Comparison of ENCODE assay signal across 12 cellular contexts in genomic region chr14:88535149-88535548, GRCh38. TPM values are rescaled to one million over a fixed set of nuclear protein-coding genes. Genes with fewer than 3 reads are reported as not detected.
DNase-seq lines count a peak whose midpoint lies in the region; ATAC-seq, FAIRE-seq and TF ChIP-seq lines count a peak whose summit lies in the region.
"Had no signal": no experiment of that assay in that cellular context is flagged by ENCODE, and none has a peak within 500 bp of the region (broad histone marks: within the 10 kb centered on the region; RNA-seq: fewer than 3 reads in every experiment).

No MANE protein-coding gene starts in this region.

- intact Hi-C loops in psoas muscle (cut with DNase I), result no loop called here

- no peak for FAIRE-seq in GM12891 (lab: Jason Lieb, UNC)

- H3K36me3 ChIP-seq in right atrium auricular region (peaks cover 4% of the 10 kb centered on the region), psoas muscle (ENCODE audit: insufficient read depth in 1 of 2, low read depth in 1 of 2) (peaks cover 0 to 16% of the 10 kb centered on the region in 2 donors)
- H3K36me3 ChIP-seq: MG63 had no signal

- peak in 3 of 4 donors; percentile 61 to 66 (median 65) for ATAC-seq in psoas muscle
- ATAC-seq in effector memory CD8-positive, alpha-beta T cell (replicated peaks), result no peak
- ATAC-seq in GM19455 (IDR thresholded peaks at IDR 0.05; ENCODE audit: unreplicated experiment), result no peak
- ATAC-seq: activated CD4-positive, CD25-positive, alpha-beta regulatory T cell treated with anti-CD3 and anti-CD28 coated beads, Interleukin-2, amount 50 U/mL, for 24 hours had no signal

- no peak overlapping the region for H3K27ac Mint-ChIP-seq in effector memory CD8-positive, alpha-beta T cell

- H3K9me3 Mint-ChIP-seq in effector memory CD8-positive, alpha-beta T cell, result peaks cover 0 to 2% of the 10 kb centered on the region in 2 donors

- H3K4me3 ChIP-seq in right atrium auricular region, result no peak overlapping the region
- no peak overlapping the region for H3K4me3 ChIP-seq in psoas muscle
- H3K4me3 ChIP-seq: MG63, PC-9 had no signal

- no peaks in the 10 kb centered on the region for H3K36me3 Mint-ChIP-seq in effector memory CD8-positive, alpha-beta T cell (ENCODE audit: insufficient read depth)

- H3K27me3 ChIP-seq in right atrium auricular region (no peaks in the 10 kb centered on the region), psoas muscle (ENCODE audit: insufficient read depth in 3 of 3, low read length in 2 of 3) (no peaks in the 10 kb centered on the region)
- H3K27me3 ChIP-seq: MG63 had no signal

- no peak for DNase-seq in GM12891 (ENCODE audit: insufficient read length, low spot score)
- peak; percentile 83 for DNase-seq in MV-4-11 (lab: John Stamatoyannopoulos, UW)
- DNase-seq in right atrium auricular region (ENCODE audit: low spot score), result no peak
- no peak for DNase-seq in psoas muscle
- DNase-seq in effector memory CD8-positive, alpha-beta T cell, result no peak
- DNase-seq in effector CD4-positive, alpha-beta T cell, result no peak
- no peak for DNase-seq in NCI-H1105 (lab: John Stamatoyannopoulos, UW)
- DNase-seq: MG63, PC-9, posterior cingulate gyrus had no signal

- no peak for TF ChIP-seq POLR2A in GM12891 (IDR thresholded peaks at IDR 0.05; ENCODE audit: low read depth, low read length)

- no peak overlapping the region for H3K4me3 Mint-ChIP-seq in effector memory CD8-positive, alpha-beta T cell

- H3K4me1 Mint-ChIP-seq in effector memory CD8-positive, alpha-beta T cell (ENCODE audit: low read depth in 2 of 2), result no peaks in the 10 kb centered on the region

- H3K4me1 ChIP-seq in right atrium auricular region, result peaks cover 0 to 36% of the 10 kb centered on the region in 2 donors
- peaks cover 23% of the 10 kb centered on the region for H3K4me1 ChIP-seq in psoas muscle

- TF ChIP-seq CTCF in right atrium auricular region (IDR thresholded peaks at IDR 0.05) (peak in 1 of 2 donors; percentile 23), psoas muscle (IDR thresholded peaks at IDR 0.05) (no peak)

- peaks cover 0 to 2% of the 10 kb centered on the region in 2 donors for H3K9me3 ChIP-seq in right atrium auricular region
- H3K9me3 ChIP-seq in psoas muscle, result no peaks in the 10 kb centered on the region
- H3K9me3 ChIP-seq: MG63 had no signal

- H3K27me3 Mint-ChIP-seq in effector memory CD8-positive, alpha-beta T cell, result peaks cover 12 to 21% of the 10 kb centered on the region in 2 donors

- whole genome bisulfite sequencing in psoas muscle, 3 donors, result 28 to 52% (median 45%) methylated on average over 4 of the region's 4 CpGs

- H3K27ac ChIP-seq in right atrium auricular region (peak overlapping the region; percentile 2 to 71), psoas muscle (no peak overlapping the region)
- H3K27ac ChIP-seq: PC-9 had no signal

TF ChIP-seq in GM12891, 5 proteins besides CTCF, POLR2A, EP300 and RAD21:
- TF ChIP-seq PAX5 (IDR thresholded peaks at IDR 0.05; ENCODE audit: insufficient read depth, low read length, severe bottlenecking), result no peak
- TF ChIP-seq SPI1 (IDR thresholded peaks at IDR 0.05; ENCODE audit: low read depth, low read length), result peak; percentile 52; the same call in 1 of the 2 replicates

RNA-seq across cellular contexts. Expression of gene PTPN21, which starts 19.7 kb away (rescaled TPM):
- polyA plus RNA-seq in GM12891 (2012; ENCODE audit: low read depth, missing spikeins), result 0.42 TPM
- total RNA-seq in right atrium auricular region (10 to 100 TPM; 22.4 to 24.3 TPM), psoas muscle (10 to 100 TPM; 14.8 to 27.3 (median 18.5) TPM)
- 10 to 100 TPM in 1 of 3 donors, 1 to 10 TPM in 2; 4.7 to 10.7 (median 6.6) TPM for polyA plus RNA-seq in psoas muscle

RNA-seq across cellular contexts. Expression of gene ZC3H14, which starts 27.7 kb away (rescaled TPM):
- 26.8 TPM for polyA plus RNA-seq in GM12891 (2012; ENCODE audit: low read depth, missing spikeins)
- total RNA-seq in right atrium auricular region (10 to 100 TPM; 45.1 to 59.9 TPM), psoas muscle (10 to 100 TPM; 34.0 to 38.8 (median 37.9) TPM)
- polyA plus RNA-seq in psoas muscle, result 10 to 100 TPM; 28.5 to 45.0 (median 36.0) TPM

Comparison
In these comparisons a context has a peak if more than half of its experiments do, and no peak if none do; other contexts are left out.
1. ATAC-seq: peak in psoas muscle (3 of 4); none in effector memory CD8-positive, alpha-beta T cell (single experiment) and GM19455 (single experiment).